In genomic region chr2:65097844-65098243, GRCh38 we compare ENCODE assay signal across 1 cellular context.
A peak's percentile ranks its signal among the peaks of the same experiment; 100 is the strongest.
TF ChIP-seq lines count a peak whose summit lies in the region.

No MANE protein-coding gene starts in this region.

TF ChIP-seq in HepG2, 621 proteins besides CTCF, POLR2A, EP300 and RAD21 (continued from another document):
- TF ChIP-seq MAFF (IDR thresholded peaks at IDR 0.05; ENCODE audit: low read depth, low read length) (peak; percentile 57), NR2F2 (IDR thresholded peaks at IDR 0.05; ENCODE audit: borderline replicate concordance, low read depth) (no peak), MAFK (conservative IDR thresholded peaks at IDR 0.05 in 1 of 2, IDR thresholded peaks at IDR 0.05 in 1 of 2; ENCODE audit: low read length in 2 of 2) (peak; percentile 62 to 71)
